17 cellular contexts compared by ENCODE assay signal in the genomic region with DNA sequence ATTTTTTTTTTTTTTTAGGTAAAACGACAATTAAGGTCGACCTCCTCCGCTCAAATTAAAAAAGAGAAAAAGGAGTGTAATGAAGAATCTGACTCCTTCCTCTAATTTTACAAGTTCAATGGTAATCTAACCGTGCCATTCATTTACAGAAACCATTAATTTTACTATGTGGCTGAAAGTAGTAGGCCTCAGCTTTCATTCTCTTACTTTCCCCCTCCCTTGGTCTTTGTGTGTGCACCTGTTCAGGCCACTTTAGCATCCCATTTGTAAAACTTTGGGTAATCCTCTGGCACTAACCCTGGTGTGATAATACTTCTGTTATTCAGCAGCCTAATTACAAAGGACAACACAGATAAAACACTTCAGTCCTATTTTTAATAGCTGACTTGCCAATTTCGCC.
DNase-seq lines count a peak whose midpoint lies in the region; ATAC-seq and TF ChIP-seq lines count a peak whose summit lies in the region.
"Had no signal": no experiment of that assay in that cellular context is flagged by ENCODE, and none has a peak within 500 bp of the region (broad histone marks: within the 10 kb centered on the region; RNA-seq: fewer than 3 reads in every experiment).

No MANE protein-coding gene starts in this region.

- H3K27ac Mint-ChIP-seq in activated CD4-positive, alpha-beta T cell treated with anti-CD3 and anti-CD28 coated beads for 36 hours: no peak overlapping the region
- H3K27ac Mint-ChIP-seq: WTC11 had no signal

- H3K9me3 ChIP-seq in left lung (peaks cover 0 to 4% of the 10 kb centered on the region in 2 donors), HAP-1 (no peaks in the 10 kb centered on the region)

- ATAC-seq in GM18511 (IDR thresholded peaks at IDR 0.05; ENCODE audit: unreplicated experiment) (peak; percentile 54), GM21717 (IDR thresholded peaks at IDR 0.05; ENCODE audit: unreplicated experiment) (peak; percentile 62), HG03159 (IDR thresholded peaks at IDR 0.05; ENCODE audit: unreplicated experiment) (peak; percentile 85), left lung (no peak)
- no peak for ATAC-seq in activated CD4-positive, alpha-beta T cell treated with anti-CD3 and anti-CD28 coated beads for 36 hours
- ATAC-seq: left cardiac atrium; pancreas; stimulated activated naive CD8-positive, alpha-beta T cell treated with anti-CD3 and anti-CD28 coated beads, Interleukin-15, Interleukin-2, amounts not matched to agents 100 U/mL and 50 U/mL, for 24 hours; WTC11 had no signal

- POLR2A ChIA-PET in activated CD4-positive, alpha-beta T cell treated with anti-CD3 and anti-CD28 coated beads for 36 hours (lab: Charles Lee): no interaction called here

- TF ChIP-seq CTCF in left lung (IDR thresholded peaks at IDR 0.05): no peak

- no peak overlapping the region for H3K4me3 Mint-ChIP-seq in activated CD4-positive, alpha-beta T cell treated with anti-CD3 and anti-CD28 coated beads for 36 hours
- H3K4me3 Mint-ChIP-seq: brain, WTC11 had no signal

- no peaks in the 10 kb centered on the region for H3K4me1 ChIP-seq in left lung
- H3K4me1 ChIP-seq in HAP-1: no peaks in the 10 kb centered on the region
- H3K4me1 ChIP-seq: pancreas had no signal

- H3K36me3 ChIP-seq in left lung (no peaks in the 10 kb centered on the region), HAP-1 (replicated peaks) (no peaks in the 10 kb centered on the region)
- H3K36me3 ChIP-seq: pancreas had no signal

- H3K4me3 ChIP-seq in left lung: no peak overlapping the region
- H3K4me3 ChIP-seq in HAP-1: no peak overlapping the region
- H3K4me3 ChIP-seq: hepatocyte, pancreas had no signal

- peak; percentile 99 for DNase-seq in NCI-H2107 treated with DMSO at 0.1 percent for 48 hours (lab: John Stamatoyannopoulos, UW; ENCODE audit: unreplicated experiment)
- no peak for DNase-seq in activated CD4-positive, alpha-beta T cell treated with anti-CD3 and anti-CD28 coated beads for 36 hours
- no peak for DNase-seq in left lung
- DNase-seq in NCI-H2227 (lab: John Stamatoyannopoulos, UW; ENCODE audit: unreplicated experiment): no peak
- no peak for DNase-seq in HAP-1 (ENCODE audit: low spot score in 2 of 2)
- DNase-seq: ACHN; activated naive CD4-positive, alpha-beta T cell; left cardiac atrium; NCI-H2227 treated with DMSO at 0.1 percent for 48 hours; pancreas; stimulated activated naive CD8-positive, alpha-beta T cell treated with anti-CD3 and anti-CD28 coated beads, Interleukin-15, Interleukin-2, amounts not matched to agents 100 U/mL and 50 U/mL, for 24 hours had no signal

- no peaks in the 10 kb centered on the region for H3K4me1 Mint-ChIP-seq in activated CD4-positive, alpha-beta T cell treated with anti-CD3 and anti-CD28 coated beads for 36 hours

- H3K36me3 Mint-ChIP-seq in activated CD4-positive, alpha-beta T cell treated with anti-CD3 and anti-CD28 coated beads for 36 hours (ENCODE audit: low read depth): no peaks in the 10 kb centered on the region
- H3K36me3 Mint-ChIP-seq: WTC11 had no signal

- no peak overlapping the region for H3K27ac ChIP-seq in left lung
- H3K27ac ChIP-seq: hepatocyte, pancreas had no signal

- intact Hi-C loops in activated CD4-positive, alpha-beta T cell treated with anti-CD3 and anti-CD28 coated beads for 36 hours (cut with DNase I, micrococcal nuclease): no loop called here
- intact Hi-C loops in left lung (cut with DNase I): no loop called here

- H3K27me3 ChIP-seq in left lung (no peaks in the 10 kb centered on the region), HAP-1 (ENCODE audit: low read depth) (no peaks in the 10 kb centered on the region)
- H3K27me3 ChIP-seq: hepatocyte, pancreas had no signal

- H3K9me3 Mint-ChIP-seq in activated CD4-positive, alpha-beta T cell treated with anti-CD3 and anti-CD28 coated beads for 36 hours (ENCODE audit: low read depth): peaks cover 8% of the 10 kb centered on the region

- CTCF ChIA-PET in activated CD4-positive, alpha-beta T cell treated with anti-CD3 and anti-CD28 coated beads for 36 hours (lab: Charles Lee): interaction anchor here (0.7 kb wide), 1 partner anchor 69 kb away, joined by 3 read pairs; no protein-coding TSS in a partner anchor

- no peaks in the 10 kb centered on the region for H3K27me3 Mint-ChIP-seq in activated CD4-positive, alpha-beta T cell treated with anti-CD3 and anti-CD28 coated beads for 36 hours

- in situ Hi-C loops in HAP-1 (cut with MboI; ENCODE audit: low sequenced_read_pairs): no loop called here

Comparison
In these comparisons a context has a peak if more than half of its experiments do, and no peak if none do; other contexts are left out.
1. ATAC-seq: peak in GM18511 (single experiment), GM21717 (single experiment) and HG03159 (single experiment); none in activated CD4-positive, alpha-beta T cell treated with anti-CD3 and anti-CD28 coated beads for 36 hours (single experiment) and left lung (single experiment).